7 cellular contexts compared by ENCODE assay signal in genomic region chr1:202518905-202519304, GRCh38.
DNase-seq lines count a peak whose midpoint lies in the region; ATAC-seq and TF ChIP-seq lines count a peak whose summit lies in the region.
"Not testable (repeated sequence)": the region's sequence is repeated elsewhere in the genome, so short reads cannot be mapped to it uniquely, and the experiment has no call there.

No MANE protein-coding gene starts in this region.

- H3K27me3 ChIP-seq in ascending aorta; gastroesophageal sphincter; hepatocyte; muscle layer of duodenum (ENCODE audit: low read depth, low read length); stomach; transverse colon: not testable (repeated sequence)

- not testable (repeated sequence) for H2AFZ ChIP-seq in hepatocyte

- ATAC-seq in gastroesophageal sphincter, result not testable (repeated sequence)

- H3K4me1 ChIP-seq in ascending aorta (peaks cover 15 to 33% of the 10 kb centered on the region in 2 donors), gastroesophageal sphincter (peaks cover 4 to 57% (median 10%) of the 10 kb centered on the region in 3 donors), hepatocyte (ENCODE audit: insufficient read depth) (peaks cover 16% of the 10 kb centered on the region), stomach (peaks cover 6 to 39% (median 23%) of the 10 kb centered on the region in 4 donors), transverse colon (peaks cover 9 to 26% (median 16%) of the 10 kb centered on the region in 4 donors)
- not testable (repeated sequence) for H3K4me1 ChIP-seq in muscle layer of duodenum (ENCODE audit: control insufficient read depth in 1 of 2, insufficient read depth in 2 of 2, low read length in 2 of 2)

- peak; percentile 50 for DNase-seq in EH (ENCODE audit: low read depth)
- not testable (repeated sequence) for DNase-seq in ascending aorta (ENCODE audit: low spot score in 2 of 2); hepatocyte (ENCODE audit: low spot score); stomach; transverse colon

- TF ChIP-seq CTCF in ascending aorta (IDR thresholded peaks at IDR 0.05); gastroesophageal sphincter (IDR thresholded peaks at IDR 0.05); hepatocyte (IDR thresholded peaks at IDR 0.05; ENCODE audit: poor library complexity); stomach (IDR thresholded peaks at IDR 0.05); transverse colon (IDR thresholded peaks at IDR 0.05): not testable (repeated sequence)

- not testable (repeated sequence) for H4K20me1 ChIP-seq in hepatocyte (ENCODE audit: insufficient read depth, poor library complexity, severe bottlenecking)

- H3K9me3 ChIP-seq in ascending aorta; gastroesophageal sphincter; hepatocyte (ENCODE audit: low read depth); muscle layer of duodenum (ENCODE audit: control insufficient read depth in 1 of 2, low read length in 2 of 2); stomach; transverse colon: not testable (repeated sequence)

- not testable (repeated sequence) for H3K79me2 ChIP-seq in hepatocyte

- TF ChIP-seq POLR2A in gastroesophageal sphincter (IDR thresholded peaks at IDR 0.05); stomach (IDR thresholded peaks at IDR 0.05); transverse colon (IDR thresholded peaks at IDR 0.05): not testable (repeated sequence)

- 50 to 63% methylated on average over 1 to 3 of the region's 3 CpGs for WGBS in gastroesophageal sphincter (ENCODE audit: low coverage in 1 of 2), 2 donors
- 66% methylated on average over 3 of the region's 3 CpGs for WGBS in hepatocyte (ENCODE audit: low lambda C conversion rate, missing lambda C conversion rate)
- WGBS in stomach, 5 donors, result 86 to 95% (median 90%) methylated on average over 3 of the region's 3 CpGs
- WGBS in transverse colon (ENCODE audit: low coverage in 1 of 2), 2 donors, result 25 to 52% methylated on average over 2 to 3 of the region's 3 CpGs

- intact Hi-C loops in ascending aorta (cut with DNase I); stomach (cut with DNase I; ENCODE audit: low total_unique reads); transverse colon (cut with DNase I; ENCODE audit: low total_unique reads): not testable (repeated sequence)

- not testable (repeated sequence) for H3K36me3 ChIP-seq in ascending aorta; gastroesophageal sphincter; hepatocyte (replicated peaks; ENCODE audit: insufficient read depth, low read depth); muscle layer of duodenum (ENCODE audit: control insufficient read depth in 1 of 2, insufficient read depth in 2 of 2, low read length in 2 of 2); stomach; transverse colon

- not testable (repeated sequence) for H3K4me3 ChIP-seq in ascending aorta; gastroesophageal sphincter; hepatocyte; muscle layer of duodenum (ENCODE audit: low read depth in 1 of 2, low read length in 2 of 2); stomach; transverse colon

- in situ Hi-C loops in transverse colon (cut with MboI; ENCODE audit: low pct_ligation_motif_present in 1 of 4, low pct_unique_long_range_greater_than_20kb in 1 of 4, low sequenced_read_pairs in 3 of 4), result not testable (repeated sequence)

- H3K27ac ChIP-seq in ascending aorta (peak overlapping the region; percentile 65 to 68), gastroesophageal sphincter (peak overlapping the region; percentile 63 to 91 (median 78)), hepatocyte (peak overlapping the region; percentile 63), muscle layer of duodenum (ENCODE audit: low read length) (peak overlapping the region; percentile 63), stomach (peak overlapping the region in 4 of 5 donors; percentile 10 to 64 (median 64)), transverse colon (peak overlapping the region; percentile 58 to 74 (median 68))

- not testable (repeated sequence) for H3K4me2 ChIP-seq in hepatocyte

- not testable (repeated sequence) for TF ChIP-seq EP300 in gastroesophageal sphincter (IDR thresholded peaks at IDR 0.05); stomach (IDR thresholded peaks at IDR 0.05); transverse colon (IDR thresholded peaks at IDR 0.05; ENCODE audit: low read depth)

- not testable (repeated sequence) for H3K9me2 ChIP-seq in hepatocyte (replicated peaks; ENCODE audit: insufficient read depth)
